Comparison of ENCODE assay signal across 30 cellular contexts in the genomic region with DNA sequence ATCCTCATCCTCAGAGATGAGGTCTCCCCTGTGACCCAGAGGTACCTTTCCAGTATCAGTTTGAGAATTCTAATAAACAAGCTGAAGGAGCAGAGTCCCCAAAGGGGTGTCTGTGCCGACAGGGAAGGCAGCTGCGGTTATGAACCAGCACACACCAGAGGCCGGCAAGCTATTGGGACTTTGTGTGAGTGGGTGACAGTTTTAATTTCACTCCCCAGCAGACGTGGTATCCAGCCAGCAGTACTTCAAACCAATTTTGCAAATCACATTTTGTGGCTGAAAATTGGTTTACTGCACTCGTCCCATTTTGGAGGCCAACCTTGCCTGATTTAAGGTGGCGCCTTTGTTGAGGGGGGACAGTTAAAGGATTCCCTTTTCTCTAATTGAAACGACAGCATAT.
"Had no signal": no experiment of that assay in that cellular context is flagged by ENCODE, and none has a peak within 500 bp of the region (broad histone marks: within the 10 kb centered on the region; RNA-seq: fewer than 3 reads in every experiment).

No MANE protein-coding gene starts in this region.

- H3K9me3 ChIP-seq: adrenal gland, body of pancreas had no signal

- DNase-seq: activated B cell treated with CpG ODN at 0.5 μM for 24 hours; activated CD4-positive, alpha-beta memory T cell treated with anti-CD3 and anti-CD28 coated beads for 36 hours; activated CD4-positive, alpha-beta T cell treated with anti-CD3 and anti-CD28 coated beads for 4 hours; activated CD4-positive, alpha-beta T cell treated with anti-CD3 and anti-CD28 coated beads, Interleukin-2, amount 10 ng/mL, durations not matched to agents 24 days and 14 days; activated CD4-positive, alpha-beta T cell treated with anti-CD3 and anti-CD28 coated beads, Interleukin-2, amount 50 U/mL, for 1 hour; activated CD4-positive, alpha-beta T cell treated with anti-CD3 and anti-CD28 coated beads, Interleukin-2, amount 50 U/mL, for 4 hours; activated CD4-positive, CD25-positive, alpha-beta regulatory T cell treated with anti-CD3 and anti-CD28 coated beads, Interleukin-2, amount 50 U/mL, for 72 hours; activated CD8-positive, alpha-beta memory T cell treated with anti-CD3 and anti-CD28 coated beads, Interleukin-2, amount 50 U/mL, for 4 hours; activated CD8-positive, alpha-beta T cell treated with anti-CD3 and anti-CD28 coated beads for 36 hours; activated effector memory CD4-positive, alpha-beta T cell treated with anti-CD3 and anti-CD28 coated beads, Interleukin-2, amount 50 U/mL, for 16 hours; activated gamma-delta T cell treated with Interleukin-2 at 50 U/mL for 16 hours; activated naive CD4-positive, alpha-beta T cell; activated naive CD4-positive, alpha-beta T cell treated with anti-CD3 and anti-CD28 coated beads for 36 hours; activated naive CD4-positive, alpha-beta T cell treated with anti-CD3 and anti-CD28 coated beads, Interleukin-2, amount 50 U/mL, for 16 hours; activated naive CD8-positive, alpha-beta T cell treated with anti-CD3 and anti-CD28 coated beads for 36 hours; activated T-cell treated with anti-CD3 and anti-CD28 coated beads for 4 hours; activated T-cell treated with anti-CD3 and anti-CD28 coated beads, Interleukin-2, amount 50 U/mL, for 1 hour; activated T-cell treated with anti-CD3 and anti-CD28 coated beads, Interleukin-2, amount 50 U/mL, for 4 hours; activated T-cell treated with anti-CD3 and anti-CD28 coated beads, Interleukin-2, amount 50 U/mL, for 72 hours; adrenal gland; amniotic stem cell; aorta; body of pancreas; brain microvascular endothelial cell; cerebellar nuclear complex; T-helper 1 cell; T-helper 2 cell; T-helper 9 cell had no signal

- H3K27me3 ChIP-seq: adrenal gland, body of pancreas, brain microvascular endothelial cell, breast epithelium had no signal

- H3K4me3 ChIP-seq: adrenal gland, body of pancreas, breast epithelium had no signal

- H3K36me3 ChIP-seq: adrenal gland, brain microvascular endothelial cell, breast epithelium had no signal

- H3K27ac ChIP-seq: adrenal gland, body of pancreas, brain microvascular endothelial cell, breast epithelium, VCaP had no signal

- H3K4me1 ChIP-seq: adrenal gland, body of pancreas, breast epithelium had no signal
